In genomic region chr3:137199678-137200077, GRCh38 we compare ENCODE assay signal across 20 cellular contexts.
"Had no signal": no experiment of that assay in that cellular context is flagged by ENCODE, and none has a peak within 500 bp of the region (broad histone marks: within the 10 kb centered on the region; RNA-seq: fewer than 3 reads in every experiment).

No MANE protein-coding gene starts in this region.

- H3K9me3 ChIP-seq: heart left ventricle, neutrophil, ovary, psoas muscle, right atrium auricular region, testis, vagina had no signal

- H3K27ac ChIP-seq: coronary artery, heart left ventricle, neutrophil, ovary, psoas muscle, right atrium auricular region, spleen, testis, vagina had no signal

- H3K27ac Mint-ChIP-seq: activated CD4-positive, alpha-beta memory T cell treated with anti-CD3 and anti-CD28 coated beads, Interleukin-2, amount 10 ng/mL, durations not matched to agents 7 days and 5 days; activated naive CD4-positive, alpha-beta T cell treated with anti-CD3 and anti-CD28 coated beads, Interleukin-2, amount 10 ng/mL, durations not matched to agents 7 days and 5 days; nephron had no signal

- H3K4me1 ChIP-seq: heart left ventricle, psoas muscle, right atrium auricular region, spleen, testis, vagina had no signal

- H3K36me3 ChIP-seq: heart left ventricle, neutrophil, ovary, right atrium auricular region, spleen, vagina had no signal

- H3K4me3 ChIP-seq: coronary artery, heart left ventricle, ovary, psoas muscle, right atrium auricular region, spleen, testis, vagina had no signal

- H3K27me3 Mint-ChIP-seq: activated CD4-positive, alpha-beta memory T cell treated with anti-CD3 and anti-CD28 coated beads, Interleukin-2, amount 10 ng/mL, durations not matched to agents 7 days and 5 days; activated naive CD4-positive, alpha-beta T cell treated with anti-CD3 and anti-CD28 coated beads, Interleukin-2, amount 10 ng/mL, durations not matched to agents 7 days and 5 days had no signal

- H3K4me3 Mint-ChIP-seq: activated CD4-positive, alpha-beta memory T cell treated with anti-CD3 and anti-CD28 coated beads, Interleukin-2, amount 10 ng/mL, durations not matched to agents 7 days and 5 days; activated naive CD4-positive, alpha-beta T cell treated with anti-CD3 and anti-CD28 coated beads, Interleukin-2, amount 10 ng/mL, durations not matched to agents 7 days and 5 days; nephron had no signal

- DNase-seq: activated CD4-positive, alpha-beta memory T cell treated with anti-CD3 and anti-CD28 coated beads, Interleukin-2, amount 10 ng/mL, durations not matched to agents 7 days and 5 days; activated CD4-positive, alpha-beta T cell treated with anti-CD3 and anti-CD28 coated beads for 48 hours; activated effector memory CD4-positive, alpha-beta T cell treated with anti-CD3 and anti-CD28 coated beads, Interleukin-2, amount 50 U/mL, for 16 hours; activated naive CD4-positive, alpha-beta T cell treated with anti-CD3 and anti-CD28 coated beads, Interleukin-2, amount 10 ng/mL, durations not matched to agents 7 days and 5 days; cerebellar nuclear complex; heart left ventricle; left cardiac atrium; mesenchymal stem cell; ovary; psoas muscle; spleen; stimulated activated CD4-positive, alpha-beta T cell treated with anti-CD3 and anti-CD28 coated beads, Interleukin-4, amount 100 ng/mL, for 1 hour; stimulated activated naive CD4-positive, alpha-beta T cell; testis; trophoblast cell had no signal

- H3K36me3 Mint-ChIP-seq: activated naive CD4-positive, alpha-beta T cell treated with anti-CD3 and anti-CD28 coated beads, Interleukin-2, amount 10 ng/mL, durations not matched to agents 7 days and 5 days had no signal

- ATAC-seq: heart left ventricle, left cardiac atrium, psoas muscle had no signal

- H3K27me3 ChIP-seq: heart left ventricle, neutrophil, ovary, right atrium auricular region, spleen, testis, vagina had no signal

- H3K4me1 Mint-ChIP-seq: activated CD4-positive, alpha-beta memory T cell treated with anti-CD3 and anti-CD28 coated beads, Interleukin-2, amount 10 ng/mL, durations not matched to agents 7 days and 5 days; activated naive CD4-positive, alpha-beta T cell treated with anti-CD3 and anti-CD28 coated beads, Interleukin-2, amount 10 ng/mL, durations not matched to agents 7 days and 5 days had no signal
